In the genomic region with DNA sequence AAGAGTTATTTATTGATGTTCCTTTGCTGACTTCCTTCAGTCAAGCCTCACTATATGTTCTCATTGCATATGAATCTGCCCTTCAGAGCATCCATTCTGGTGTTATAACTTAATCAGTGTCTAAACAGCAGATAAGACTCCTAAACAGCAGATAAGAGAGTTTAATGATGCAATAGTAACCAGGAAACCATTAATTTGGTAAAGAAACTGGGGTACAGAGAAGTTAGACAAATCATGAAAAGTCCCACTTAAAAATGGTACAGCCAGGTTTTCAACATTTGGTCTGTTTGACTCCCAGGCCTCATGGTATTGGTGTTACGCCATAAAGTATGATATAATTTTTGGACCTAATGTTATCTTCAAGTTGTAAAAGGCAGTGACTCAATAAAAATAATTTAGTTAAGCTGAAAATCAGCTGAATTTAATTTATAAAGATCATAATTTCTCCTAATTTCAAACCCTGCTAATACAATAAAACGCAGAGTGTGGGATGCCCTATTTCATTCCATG, we compare ENCODE assay signal across 1 cellular context.
TF ChIP-seq lines count a peak whose summit lies in the region.

No MANE protein-coding gene starts in this region.

TF ChIP-seq in GM23338, 12 proteins besides CTCF, POLR2A, EP300 and RAD21 (continued from another document):
- TF ChIP-seq, protein P1, sequence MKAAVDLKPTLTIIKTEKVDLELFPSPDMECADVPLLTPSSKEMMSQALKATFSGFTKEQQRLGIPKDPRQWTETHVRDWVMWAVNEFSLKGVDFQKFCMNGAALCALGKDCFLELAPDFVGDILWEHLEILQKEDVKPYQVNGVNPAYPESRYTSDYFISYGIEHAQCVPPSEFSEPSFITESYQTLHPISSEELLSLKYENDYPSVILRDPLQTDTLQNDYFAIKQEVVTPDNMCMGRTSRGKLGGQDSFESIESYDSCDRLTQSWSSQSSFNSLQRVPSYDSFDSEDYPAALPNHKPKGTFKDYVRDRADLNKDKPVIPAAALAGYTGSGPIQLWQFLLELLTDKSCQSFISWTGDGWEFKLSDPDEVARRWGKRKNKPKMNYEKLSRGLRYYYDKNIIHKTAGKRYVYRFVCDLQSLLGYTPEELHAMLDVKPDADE (IDR thresholded peaks at IDR 0.05) = no peak
- TF ChIP-seq ZNF114 (CRISPR knock-in tag; IDR thresholded peaks at IDR 0.05) (no peak), REST (IDR thresholded peaks at IDR 0.05; ENCODE audit: unreplicated experiment) (no peak), NANOG (IDR thresholded peaks at IDR 0.05; ENCODE audit: borderline replicate concordance) (no peak), STAT1 (IDR thresholded peaks at IDR 0.05; ENCODE audit: unreplicated experiment) (no peak), JUNB (IDR thresholded peaks at IDR 0.05; ENCODE audit: unreplicated experiment) (no peak), ZNF462 (CRISPR knock-in tag; IDR thresholded peaks at IDR 0.05) (no peak), POLR2AphosphoS5 (IDR thresholded peaks at IDR 0.05; ENCODE audit: low read depth) (no peak), ZNF331 (CRISPR knock-in tag; IDR thresholded peaks at IDR 0.05; ENCODE audit: low read depth) (no peak)
